Comparison of ENCODE assay signal across 22 cellular contexts in genomic region chr7:85175217-85175616, GRCh38. TPM values are rescaled to one million over a fixed set of nuclear protein-coding genes. Genes with fewer than 3 reads are reported as not detected.
"Had no signal": no experiment of that assay in that cellular context is flagged by ENCODE, and none has a peak within 500 bp of the region (broad histone marks: within the 10 kb centered on the region; RNA-seq: fewer than 3 reads in every experiment).

No MANE protein-coding gene starts in this region.

- H3K4me1 ChIP-seq: esophagus squamous epithelium, prostate gland, right atrium auricular region had no signal

- ATAC-seq: activated CD8-positive, alpha-beta T cell treated with anti-CD3 and anti-CD28 coated beads for 36 hours; effector memory CD8-positive, alpha-beta T cell; heart right ventricle; left lung; mucosa of descending colon had no signal

- H3K4me1 Mint-ChIP-seq: activated B cell treated with CpG ODN at 0.5 μM for 24 hours, naive B cell had no signal

- H3K27me3 Mint-ChIP-seq: activated B cell treated with CpG ODN at 0.5 μM for 24 hours; activated CD8-positive, alpha-beta T cell treated with anti-CD3 and anti-CD28 coated beads for 36 hours; effector memory CD8-positive, alpha-beta T cell; stimulated activated naive CD8-positive, alpha-beta T cell treated with anti-CD3 and anti-CD28 coated beads, Interleukin-15, Interleukin-2, amounts not matched to agents 100 ng/mL and 50 ng/mL, for 24 hours had no signal

- H3K4me3 ChIP-seq: esophagus squamous epithelium, heart right ventricle, left lung, mucosa of descending colon, prostate gland, right atrium auricular region, tibial nerve had no signal

- H3K9me3 ChIP-seq: mucosa of descending colon, prostate gland had no signal

- H3K27ac ChIP-seq: esophagus squamous epithelium, heart right ventricle, left lung, prostate gland, right atrium auricular region, tibial nerve had no signal

- H3K4me3 Mint-ChIP-seq: activated B cell treated with CpG ODN at 0.5 μM for 24 hours; activated CD8-positive, alpha-beta T cell treated with anti-CD3 and anti-CD28 coated beads for 36 hours; activated naive CD4-positive, alpha-beta T cell treated with anti-CD3 and anti-CD28 coated beads for 36 hours; effector memory CD8-positive, alpha-beta T cell; naive B cell; neural crest cell; stimulated activated naive CD8-positive, alpha-beta T cell treated with anti-CD3 and anti-CD28 coated beads, Interleukin-15, Interleukin-2, amounts not matched to agents 100 ng/mL and 50 ng/mL, for 24 hours had no signal

- H3K27me3 ChIP-seq: esophagus squamous epithelium, heart right ventricle, left lung, right atrium auricular region, tibial nerve had no signal

- H3K27ac Mint-ChIP-seq: activated B cell treated with CpG ODN at 0.5 μM for 24 hours; activated CD8-positive, alpha-beta T cell treated with anti-CD3 and anti-CD28 coated beads for 36 hours; activated naive CD4-positive, alpha-beta T cell treated with anti-CD3 and anti-CD28 coated beads for 36 hours; activated T-helper 2 cell treated with anti-CD3 and anti-CD28 coated beads, Interferon-gamma antibody, Interleukin-2, Interleukin-4, amounts not matched to agents 10 μg/mL and 5 μg/mL and 100 μg/mL, durations not matched to agents 14 hours and 24 hours and 36 hours; effector memory CD8-positive, alpha-beta T cell; naive B cell; stimulated activated naive CD8-positive, alpha-beta T cell treated with anti-CD3 and anti-CD28 coated beads, Interleukin-15, Interleukin-2, amounts not matched to agents 100 ng/mL and 50 ng/mL, for 24 hours had no signal

- H3K36me3 ChIP-seq: esophagus squamous epithelium, heart right ventricle, left lung, prostate gland, right atrium auricular region, tibial nerve had no signal

- DNase-seq: activated B cell treated with CpG ODN at 0.5 μM for 24 hours; activated CD4-positive, alpha-beta T cell treated with anti-CD3 and anti-CD28 coated beads for 48 hours; activated CD8-positive, alpha-beta T cell treated with anti-CD3 and anti-CD28 coated beads for 36 hours; activated naive CD4-positive, alpha-beta T cell treated with anti-CD3 and anti-CD28 coated beads for 36 hours; activated T-cell treated with anti-CD3 and anti-CD28 coated beads, Interleukin-2, amount 50 U/mL, for 1 hour; anterior cingulate cortex; dermis blood vessel endothelial cell; effector memory CD8-positive, alpha-beta T cell; esophagus squamous epithelium; heart right ventricle; left lung; mucosa of descending colon; naive B cell; stimulated activated CD4-positive, alpha-beta T cell treated with anti-CD3 and anti-CD28 coated beads, Interleukin-2, amount 100 ng/mL, for 24 hours; T-helper 1 cell; T-helper 9 cell had no signal

RNA-seq across cellular contexts. Expression of gene SEMA3D, which starts 11.6 kb away (rescaled TPM):
- total RNA-seq: activated B cell treated with CpG ODN at 0.5 μM for 24 hours; activated CD8-positive, alpha-beta T cell treated with anti-CD3 and anti-CD28 coated beads for 36 hours; activated naive CD4-positive, alpha-beta T cell treated with anti-CD3 and anti-CD28 coated beads for 36 hours had no signal
